2 cellular contexts compared by ENCODE assay signal in the genomic region with DNA sequence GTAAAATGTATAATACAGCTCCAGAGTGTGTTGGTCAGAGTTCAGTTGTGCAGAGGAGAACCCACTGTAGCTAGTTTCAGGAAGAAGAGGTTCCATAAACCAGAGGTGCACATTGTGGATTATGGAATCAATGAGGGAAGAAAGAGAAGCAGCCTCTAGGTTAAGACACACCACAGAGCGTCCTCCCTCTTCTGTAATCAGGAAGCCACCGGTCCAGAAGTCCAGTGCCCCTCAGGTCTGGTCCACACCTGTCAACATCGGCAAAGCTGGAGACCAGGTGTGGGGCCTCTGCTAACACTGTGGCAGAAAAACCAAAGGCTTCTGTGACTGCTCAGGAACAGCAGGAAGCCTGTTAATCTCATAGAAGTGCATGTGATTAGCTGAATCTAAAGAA.
TF ChIP-seq lines count a peak whose summit lies in the region.

No MANE protein-coding gene starts in this region.

TF ChIP-seq in HCT116, 20 proteins besides CTCF, POLR2A, EP300 and RAD21:
- TF ChIP-seq CBX3 (IDR thresholded peaks at IDR 0.05; ENCODE audit: low read depth), result no peak
- TF ChIP-seq, protein P1, sequence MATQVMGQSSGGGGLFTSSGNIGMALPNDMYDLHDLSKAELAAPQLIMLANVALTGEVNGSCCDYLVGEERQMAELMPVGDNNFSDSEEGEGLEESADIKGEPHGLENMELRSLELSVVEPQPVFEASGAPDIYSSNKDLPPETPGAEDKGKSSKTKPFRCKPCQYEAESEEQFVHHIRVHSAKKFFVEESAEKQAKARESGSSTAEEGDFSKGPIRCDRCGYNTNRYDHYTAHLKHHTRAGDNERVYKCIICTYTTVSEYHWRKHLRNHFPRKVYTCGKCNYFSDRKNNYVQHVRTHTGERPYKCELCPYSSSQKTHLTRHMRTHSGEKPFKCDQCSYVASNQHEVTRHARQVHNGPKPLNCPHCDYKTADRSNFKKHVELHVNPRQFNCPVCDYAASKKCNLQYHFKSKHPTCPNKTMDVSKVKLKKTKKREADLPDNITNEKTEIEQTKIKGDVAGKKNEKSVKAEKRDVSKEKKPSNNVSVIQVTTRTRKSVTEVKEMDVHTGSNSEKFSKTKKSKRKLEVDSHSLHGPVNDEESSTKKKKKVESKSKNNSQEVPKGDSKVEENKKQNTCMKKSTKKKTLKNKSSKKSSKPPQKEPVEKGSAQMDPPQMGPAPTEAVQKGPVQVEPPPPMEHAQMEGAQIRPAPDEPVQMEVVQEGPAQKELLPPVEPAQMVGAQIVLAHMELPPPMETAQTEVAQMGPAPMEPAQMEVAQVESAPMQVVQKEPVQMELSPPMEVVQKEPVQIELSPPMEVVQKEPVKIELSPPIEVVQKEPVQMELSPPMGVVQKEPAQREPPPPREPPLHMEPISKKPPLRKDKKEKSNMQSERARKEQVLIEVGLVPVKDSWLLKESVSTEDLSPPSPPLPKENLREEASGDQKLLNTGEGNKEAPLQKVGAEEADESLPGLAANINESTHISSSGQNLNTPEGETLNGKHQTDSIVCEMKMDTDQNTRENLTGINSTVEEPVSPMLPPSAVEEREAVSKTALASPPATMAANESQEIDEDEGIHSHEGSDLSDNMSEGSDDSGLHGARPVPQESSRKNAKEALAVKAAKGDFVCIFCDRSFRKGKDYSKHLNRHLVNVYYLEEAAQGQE (IDR thresholded peaks at IDR 0.05; ENCODE audit: low read depth), result no peak

TF ChIP-seq in HepG2, 621 proteins besides CTCF, POLR2A, EP300 and RAD21:
- no peak for TF ChIP-seq RFXANK (CRISPR knock-in tag; IDR thresholded peaks at IDR 0.05)
- TF ChIP-seq, protein P2, sequence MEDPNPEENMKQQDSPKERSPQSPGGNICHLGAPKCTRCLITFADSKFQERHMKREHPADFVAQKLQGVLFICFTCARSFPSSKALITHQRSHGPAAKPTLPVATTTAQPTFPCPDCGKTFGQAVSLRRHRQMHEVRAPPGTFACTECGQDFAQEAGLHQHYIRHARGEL (CRISPR knock-in tag; IDR thresholded peaks at IDR 0.05), result no peak
- TF ChIP-seq ZEB1 (IDR thresholded peaks at IDR 0.05; ENCODE audit: insufficient replicate concordance, low read depth), result peak; percentile 78
- TF ChIP-seq HNF4A (CRISPR knock-in tag; IDR thresholded peaks at IDR 0.05), result peak; percentile 25; the same call in 1 of the 2 replicates
TF ChIP-seq in HepG2: peak in this region for 2.
